Comparison of ENCODE assay signal across 1 cellular context in the genomic region with DNA sequence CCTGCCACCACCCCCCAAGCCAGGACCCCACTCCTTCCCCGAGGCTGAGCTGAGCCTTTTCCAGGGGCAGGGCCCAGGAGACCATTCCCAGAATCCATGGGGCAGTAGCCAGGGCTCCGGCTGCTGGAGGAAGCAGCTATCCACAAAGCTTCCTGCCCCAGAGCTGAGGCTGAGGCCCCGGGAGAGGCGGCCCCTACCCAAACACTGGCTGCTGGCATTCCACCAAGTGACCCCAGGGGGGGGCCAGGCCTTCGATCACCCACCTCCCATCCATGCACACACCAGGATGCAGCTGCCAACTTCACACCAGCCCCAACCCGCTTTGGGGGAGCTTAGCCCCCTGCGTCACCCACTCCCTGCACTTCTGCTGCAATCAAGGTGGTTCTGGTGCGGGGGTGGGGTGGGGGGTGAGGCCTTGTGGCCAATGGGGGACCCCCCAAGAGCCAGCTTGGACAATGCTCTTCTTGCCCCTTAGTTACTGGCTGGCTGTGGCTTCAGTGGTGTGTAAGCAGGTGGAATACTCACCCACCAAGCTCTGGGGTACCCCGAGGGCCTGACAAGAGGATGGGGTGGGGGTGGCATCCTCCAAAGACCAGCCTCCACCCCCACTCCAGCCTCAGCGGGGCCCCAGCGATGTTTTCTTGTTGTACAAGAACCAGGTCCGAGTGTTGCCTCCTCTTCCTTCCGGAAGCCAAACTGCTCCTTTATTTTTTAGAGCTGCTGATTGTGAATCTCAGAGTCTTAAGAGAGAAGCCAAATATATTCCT.
A peak's percentile ranks its signal among the peaks of the same experiment; 100 is the strongest.
TF ChIP-seq lines count a peak whose summit lies in the region.

No MANE protein-coding gene starts in this region.

TF ChIP-seq in HepG2, 621 proteins besides CTCF, POLR2A, EP300 and RAD21:
- no peak for TF ChIP-seq AGO1 (IDR thresholded peaks at IDR 0.05; ENCODE audit: low read depth, low read length, poor library complexity, severe bottlenecking)
- peak; percentile 27; the same call in 1 of the 2 replicates for TF ChIP-seq RBFOX2 (IDR thresholded peaks at IDR 0.05; ENCODE audit: low read depth, low read length)
- TF ChIP-seq AGO2 (optimal IDR thresholded peaks at IDR 0.05; ENCODE audit: low read depth, low read length), result peak; percentile 28
